ENCODE assay signal across 8 cellular contexts in the genomic region with DNA sequence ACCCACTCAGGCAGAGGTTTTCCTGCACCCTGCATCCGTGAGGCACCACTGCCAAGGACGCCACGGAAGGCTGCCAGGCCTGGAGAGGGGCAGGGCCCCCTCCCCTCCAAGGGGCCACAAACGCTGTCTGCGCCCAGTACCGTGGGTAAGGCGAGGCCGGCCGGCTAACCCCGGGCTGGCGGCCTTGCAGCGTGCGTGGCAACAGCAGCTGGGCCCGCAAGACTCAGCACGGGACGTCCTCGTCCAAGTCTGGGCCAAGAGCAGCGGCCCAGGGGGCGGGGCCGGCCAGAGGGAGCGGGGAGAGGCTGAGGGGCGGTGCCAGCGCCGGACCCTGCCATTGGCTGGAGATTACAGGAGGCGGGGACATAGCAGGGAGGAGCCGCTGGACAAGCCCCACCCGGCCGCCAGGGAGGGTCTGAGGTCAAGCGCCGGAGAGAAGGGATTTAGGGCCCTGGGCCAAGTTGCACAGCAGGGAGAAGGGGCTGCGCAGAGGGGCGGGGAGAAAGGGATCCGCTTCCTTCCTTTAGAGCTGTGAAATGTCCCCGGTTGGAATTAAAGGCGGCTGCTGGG.
A peak's percentile ranks its signal among the peaks of the same experiment; 100 is the strongest.
DNase-seq lines count a peak whose midpoint lies in the region; ATAC-seq and FAIRE-seq lines count a peak whose summit lies in the region.

No MANE protein-coding gene starts in this region.

- H3K9ac ChIP-seq in NT2/D1 (ENCODE audit: insufficient read length, low read depth) (peak overlapping the region; percentile 76), iPS-15b (ENCODE audit: low read depth, low read length) (no peak overlapping the region), rectal smooth muscle tissue (ENCODE audit: low read length) (peak overlapping the region; percentile 17)

- no peaks in the 10 kb centered on the region for H3K9me3 ChIP-seq in NT2/D1 (ENCODE audit: insufficient read depth, low read length)
- no peaks in the 10 kb centered on the region for H3K9me3 ChIP-seq in iPS-15b (ENCODE audit: control insufficient read depth, insufficient read depth, low read length)

- DNase-seq in AG20443 (ENCODE audit: low spot score) (peak; percentile 100), NT2/D1 (ENCODE audit: low read depth, low spot score) (peak; percentile 95), T47D (ENCODE audit: low read depth in 1 of 2, low spot score in 1 of 2) (peak; percentile 86 to 96), GM19239 (ENCODE audit: insufficient read length, low spot score) (no peak)

- peak; percentile 100 for ATAC-seq in GM19043 (IDR thresholded peaks at IDR 0.05; ENCODE audit: low read depth, unreplicated experiment)
- peak; percentile 91 for ATAC-seq in HG03280 (IDR thresholded peaks at IDR 0.05; ENCODE audit: unreplicated experiment)

- H3K27me3 ChIP-seq in NT2/D1 (ENCODE audit: insufficient read depth, insufficient read length) = no peaks in the 10 kb centered on the region
- H3K27me3 ChIP-seq in iPS-15b (ENCODE audit: control insufficient read depth, insufficient read depth, low read length) = no peaks in the 10 kb centered on the region
- H3K27me3 ChIP-seq in rectal smooth muscle tissue (ENCODE audit: control insufficient read depth, insufficient read depth, low read length) = no peaks in the 10 kb centered on the region

- no peak overlapping the region for H3K4me3 ChIP-seq in NT2/D1 (ENCODE audit: insufficient read length, low read depth)
- H3K4me3 ChIP-seq in iPS-15b (ENCODE audit: low read depth, low read length) = peak overlapping the region; percentile 48
- H3K4me3 ChIP-seq in rectal smooth muscle tissue (ENCODE audit: low read length) = peak overlapping the region; percentile 66

- in situ Hi-C loops in T47D (cut with HindIII; ENCODE audit: low pct_unique_long_range_greater_than_20kb, low sequenced_read_pairs) = no loop called here

- H3K36me3 ChIP-seq in NT2/D1 (ENCODE audit: insufficient read depth, insufficient read length, low read length) = no peaks in the 10 kb centered on the region
- H3K36me3 ChIP-seq in iPS-15b (ENCODE audit: control insufficient read depth, insufficient read depth, low read length) = no peaks in the 10 kb centered on the region
- H3K36me3 ChIP-seq in rectal smooth muscle tissue (ENCODE audit: control insufficient read depth, insufficient read depth, low read length) = no peaks in the 10 kb centered on the region

- no peak for FAIRE-seq in GM19239 (lab: Jason Lieb, UNC)

- H3K4me1 ChIP-seq in NT2/D1 (ENCODE audit: insufficient read depth, insufficient read length) (peaks cover 26% of the 10 kb centered on the region), iPS-15b (ENCODE audit: control insufficient read depth, insufficient read depth, low read length) (peaks cover 4% of the 10 kb centered on the region), rectal smooth muscle tissue (ENCODE audit: control insufficient read depth, insufficient read depth, low read length) (peaks cover 5% of the 10 kb centered on the region)

- peak overlapping the region; percentile 48 for H3K27ac ChIP-seq in rectal smooth muscle tissue (ENCODE audit: low read depth, low read length)
